In the genomic region with DNA sequence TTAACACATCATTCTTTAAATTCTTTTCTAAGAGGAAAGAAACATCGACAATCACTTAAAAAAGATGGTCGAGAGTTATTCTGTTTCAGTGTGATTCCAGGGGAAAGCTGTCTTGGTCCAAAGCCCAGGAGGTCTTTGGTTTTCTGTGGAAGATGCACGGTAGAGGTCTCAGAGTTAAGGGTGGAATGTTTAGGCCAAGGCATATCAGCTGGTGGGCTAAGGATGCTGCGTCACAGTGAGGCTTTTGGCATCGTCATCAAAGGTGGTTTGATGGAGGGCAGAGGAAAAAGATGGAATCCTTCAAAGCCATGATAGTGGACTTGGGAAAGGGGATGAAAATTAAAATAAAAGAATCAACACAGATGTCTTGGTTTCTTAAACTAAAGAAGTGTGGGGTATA, we compare ENCODE assay signal across 14 cellular contexts.
A peak's percentile ranks its signal among the peaks of the same experiment; 100 is the strongest.
DNase-seq lines count a peak whose midpoint lies in the region; ATAC-seq and TF ChIP-seq lines count a peak whose summit lies in the region.
"Had no signal": no experiment of that assay in that cellular context is flagged by ENCODE, and none has a peak within 500 bp of the region (broad histone marks: within the 10 kb centered on the region; RNA-seq: fewer than 3 reads in every experiment).

No MANE protein-coding gene starts in this region.

- H4K20me1 ChIP-seq in PC-3 (ENCODE audit: low read length) (no peaks in the 10 kb centered on the region), Karpas-422 (ENCODE audit: insufficient read depth, low read depth, low read length) (no peaks in the 10 kb centered on the region)

- H3K4me3 ChIP-seq in PC-3 (ENCODE audit: low read length) = peak overlapping the region; percentile 16; the same call in 1 of the 2 replicates
- no peak overlapping the region for H3K4me3 ChIP-seq in body of pancreas
- no peak overlapping the region for H3K4me3 ChIP-seq in right lobe of liver
- H3K4me3 ChIP-seq in subcutaneous abdominal adipose tissue (ENCODE audit: low read depth in 1 of 5, low read length in 5 of 5) = no peak overlapping the region
- H3K4me3 ChIP-seq in Karpas-422 (ENCODE audit: low read length) = no peak overlapping the region

- H3F3A ChIP-seq in PC-3 (ENCODE audit: low read length, unreplicated experiment) = peaks cover 3% of the 10 kb centered on the region

- CTCF ChIA-PET in PC-3 (lab: Charles Lee) = interaction anchor here (0.6 kb wide), 1 partner anchor 51 kb away, joined by 8 read pairs; no protein-coding TSS in a partner anchor

- H3K4me1 ChIP-seq in PC-3 (ENCODE audit: insufficient read depth, low read length) (peaks cover 23% of the 10 kb centered on the region), body of pancreas (peaks cover 26% of the 10 kb centered on the region), right lobe of liver (peaks cover 0 to 28% (median 11%) of the 10 kb centered on the region in 4 donors), subcutaneous abdominal adipose tissue (ENCODE audit: control insufficient read depth in 5 of 5, insufficient read depth in 5 of 5, low read length in 5 of 5) (peaks cover 3 to 37% (median 13%) of the 10 kb centered on the region in 5 donors), Karpas-422 (ENCODE audit: low read length) (no peaks in the 10 kb centered on the region)

- 75 to 85% methylated on average over 5 of the region's 5 CpGs for whole genome bisulfite sequencing in body of pancreas, 2 donors
- WGBS in right lobe of liver (ENCODE audit: insufficient coverage, low coverage, low lambda C conversion rate, missing lambda C conversion rate) = 66% methylated on average over 5 of the region's 5 CpGs

- H3K9me3 ChIP-seq in PC-3 (ENCODE audit: low read length) = no peaks in the 10 kb centered on the region
- H3K9me3 ChIP-seq in body of pancreas = no peaks in the 10 kb centered on the region
- H3K9me3 ChIP-seq in right lobe of liver = no peaks in the 10 kb centered on the region
- H3K9me3 ChIP-seq in subcutaneous abdominal adipose tissue (ENCODE audit: control insufficient read depth in 5 of 5, low read length in 5 of 5) = no peaks in the 10 kb centered on the region
- no peaks in the 10 kb centered on the region for H3K9me3 ChIP-seq in Karpas-422 (ENCODE audit: low read length)

- no peaks in the 10 kb centered on the region for H3K9me2 ChIP-seq in PC-3 (replicated peaks; ENCODE audit: low read length)
- no peaks in the 10 kb centered on the region for H3K9me2 ChIP-seq in Karpas-422 (replicated peaks; ENCODE audit: insufficient read depth, low read length)

- no peaks in the 10 kb centered on the region for H3K36me3 ChIP-seq in PC-3 (ENCODE audit: low read depth, low read length)
- H3K36me3 ChIP-seq in body of pancreas (replicated peaks in 1 of 2; ENCODE audit: insufficient read depth in 1 of 2, low read depth in 2 of 2) = no peaks in the 10 kb centered on the region
- H3K36me3 ChIP-seq in right lobe of liver = no peaks in the 10 kb centered on the region
- H3K36me3 ChIP-seq in subcutaneous abdominal adipose tissue (ENCODE audit: control insufficient read depth in 5 of 5, insufficient read depth in 5 of 5, low read length in 5 of 5) = no peaks in the 10 kb centered on the region
- H3K36me3 ChIP-seq in Karpas-422 (ENCODE audit: insufficient read depth, low read length) = no peaks in the 10 kb centered on the region

- H3K27me3 ChIP-seq in PC-3 (ENCODE audit: low read length) (no peaks in the 10 kb centered on the region), body of pancreas (no peaks in the 10 kb centered on the region), right lobe of liver (no peaks in the 10 kb centered on the region), subcutaneous abdominal adipose tissue (ENCODE audit: control insufficient read depth in 5 of 5, insufficient read depth in 4 of 5, low read length in 5 of 5) (no peaks in the 10 kb centered on the region), Karpas-422 (ENCODE audit: low read length) (no peaks in the 10 kb centered on the region)

- TF ChIP-seq POLR2A in body of pancreas (IDR thresholded peaks at IDR 0.05) (no peak), right lobe of liver (IDR thresholded peaks at IDR 0.05) (no peak)

- no peaks in the 10 kb centered on the region for H3K79me2 ChIP-seq in PC-3 (ENCODE audit: low read length)
- no peaks in the 10 kb centered on the region for H3K79me2 ChIP-seq in Karpas-422 (ENCODE audit: low read length)

- intact Hi-C loops in PC-3 (cut with micrococcal nuclease) = loop anchor here (2.0 kb wide), 2 partner anchors 50 to 138 kb away; a partner anchor contains a TSS
- intact Hi-C loops in body of pancreas (cut with DNase I) = no loop called here
- intact Hi-C loops in right lobe of liver (cut with DNase I) = no loop called here

- ATAC-seq in PC-3 = no peak
- ATAC-seq in body of pancreas = no peak
- ATAC-seq in right lobe of liver = peak in 1 of 4 donors; percentile 2
- ATAC-seq in HG03521 (IDR thresholded peaks at IDR 0.05; ENCODE audit: unreplicated experiment) = no peak
- no peak for ATAC-seq in HG03097 (IDR thresholded peaks at IDR 0.05; ENCODE audit: low FRiP score, unreplicated experiment)
- ATAC-seq: activated CD8-positive, alpha-beta T cell treated with anti-CD3 and anti-CD28 coated beads for 36 hours; effector memory CD8-positive, alpha-beta T cell had no signal

- TF ChIP-seq CTCF in PC-3 (conservative IDR thresholded peaks at IDR 0.05; ENCODE audit: low read depth, low read length) (no peak), body of pancreas (IDR thresholded peaks at IDR 0.05) (no peak), right lobe of liver (IDR thresholded peaks at IDR 0.05) (no peak)

- POLR2A ChIA-PET in PC-3 (lab: Charles Lee; ENCODE audit: unreplicated experiment) = no interaction called here

- H2AFZ ChIP-seq in PC-3 (ENCODE audit: low read length) = no peak overlapping the region
- no peak overlapping the region for H2AFZ ChIP-seq in Karpas-422 (ENCODE audit: low read length)

- peak overlapping the region; percentile 28 for H3K9ac ChIP-seq in PC-3 (ENCODE audit: low read length)
- H3K9ac ChIP-seq in subcutaneous abdominal adipose tissue (ENCODE audit: low read length in 5 of 5) = no peak overlapping the region
- H3K9ac ChIP-seq in Karpas-422 (ENCODE audit: low read length) = no peak overlapping the region

- H3K4me2 ChIP-seq in PC-3 (ENCODE audit: low read length) (peak overlapping the region; percentile 62), Karpas-422 (ENCODE audit: low read depth, low read length, poor library complexity, severe bottlenecking) (no peak overlapping the region)

- peak overlapping the region; percentile 69 for H3K27ac ChIP-seq in PC-3 (ENCODE audit: low read length)
- peak overlapping the region in 3 of 4 donors; percentile 33 to 60 (median 59) for H3K27ac ChIP-seq in body of pancreas
- peak overlapping the region; percentile 82 to 87 (median 86) for H3K27ac ChIP-seq in right lobe of liver
- H3K27ac ChIP-seq in subcutaneous abdominal adipose tissue (ENCODE audit: low read depth, low read length) = peak overlapping the region; percentile 71
- no peak overlapping the region for H3K27ac ChIP-seq in Karpas-422 (ENCODE audit: low read length)

- no TSS peak for BruUV-seq in PC-3 (replicated peaks; lab: Mats Ljungman, UMichigan)

- DNase-seq in PC-3 (no peak), body of pancreas (no peak), right lobe of liver (no peak), Karpas-422 (no peak), islet precursor cell (no peak)
- DNase-seq: activated CD8-positive, alpha-beta T cell treated with anti-CD3 and anti-CD28 coated beads for 36 hours; activated naive CD4-positive, alpha-beta T cell treated with anti-CD3 and anti-CD28 coated beads, Interleukin-2, amount 10 ng/mL, durations not matched to agents 7 days and 5 days; CD8-positive, alpha-beta memory T cell; effector memory CD8-positive, alpha-beta T cell; naive B cell; NCI-H1436 treated with DMSO at 0.1 percent for 48 hours had no signal
